ENCODE assay signal across 5 cellular contexts in genomic region chr20:43023836-43024235, GRCh38.
"Had no signal": no experiment of that assay in that cellular context is flagged by ENCODE, and none has a peak within 500 bp of the region (broad histone marks: within the 10 kb centered on the region; RNA-seq: fewer than 3 reads in every experiment).

No MANE protein-coding gene starts in this region.

- H3K36me3 ChIP-seq: HAP-1 had no signal

- DNase-seq: GM23248, GOT3, H7, IMR-90 had no signal

- H3K9me3 ChIP-seq: HAP-1 had no signal

- H3K27ac ChIP-seq: GM23248 had no signal

- H3K4me3 ChIP-seq: GM23248, HAP-1 had no signal

- H3K4me1 ChIP-seq: HAP-1 had no signal
